ENCODE assay signal across 2 cellular contexts in the genomic region with DNA sequence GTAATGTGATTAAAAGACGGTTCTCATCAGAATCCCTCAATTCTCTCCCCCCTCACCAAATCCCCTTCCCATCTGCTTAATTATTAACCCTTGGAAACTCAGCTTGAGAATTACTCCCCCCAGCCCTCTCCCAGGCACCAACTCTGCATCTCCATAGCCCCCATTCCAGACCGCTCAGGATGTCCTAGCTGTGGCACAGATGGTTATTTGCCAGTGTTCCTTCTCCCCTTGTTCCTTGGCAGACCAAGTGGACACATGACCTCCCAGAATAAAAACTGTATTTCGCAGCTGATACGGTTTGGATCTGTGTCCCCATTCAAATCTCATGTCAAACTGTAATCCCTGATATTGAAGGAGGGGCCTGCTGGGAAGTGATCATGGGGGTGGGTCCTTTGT.
A peak's percentile ranks its signal among the peaks of the same experiment; 100 is the strongest.
TF ChIP-seq lines count a peak whose summit lies in the region.

No MANE protein-coding gene starts in this region.

TF ChIP-seq in K562, 482 proteins besides CTCF, POLR2A, EP300 and RAD21:
- no peak for TF ChIP-seq ADNP (tag; IDR thresholded peaks at IDR 0.05)
- no peak for TF ChIP-seq JUNB (CRISPR knock-in tag; conservative IDR thresholded peaks at IDR 0.05)
- TF ChIP-seq MYC (IDR thresholded peaks at IDR 0.05; ENCODE audit: low read depth, low read length) = no peak
- TF ChIP-seq MYC (CRISPR knock-in tag; IDR thresholded peaks at IDR 0.05; ENCODE audit: borderline replicate concordance, low read depth) = no peak
- TF ChIP-seq HNRNPL (IDR thresholded peaks at IDR 0.05; ENCODE audit: low read depth, low read length) = no peak
- no peak for TF ChIP-seq SIN3A (IDR thresholded peaks at IDR 0.05; ENCODE audit: borderline replicate concordance in 2 of 2, control insufficient read depth in 1 of 2, low read depth in 2 of 2, low read length in 2 of 2)
- TF ChIP-seq NFE2 (IDR thresholded peaks at IDR 0.05; ENCODE audit: low read depth) = no peak
- TF ChIP-seq ELF1 (tag; IDR thresholded peaks at IDR 0.05) = 0 out of 2 replicates have a peak, but pooled peaks have one; percentile 15
- TF ChIP-seq FOXK1 (CRISPR knock-in tag; IDR thresholded peaks at IDR 0.05; ENCODE audit: borderline replicate concordance) = 0 out of 2 replicates have a peak, but pooled peaks have one; percentile 13
- TF ChIP-seq SIX5 (IDR thresholded peaks at IDR 0.05; ENCODE audit: borderline replicate concordance in 1 of 2, insufficient read depth in 1 of 2, low read depth in 1 of 2, low read length in 2 of 2) = no peak
- no peak for TF ChIP-seq FOXJ2 (tag; IDR thresholded peaks at IDR 0.05)

TF ChIP-seq in HepG2, 621 proteins besides CTCF, POLR2A, EP300 and RAD21:
- TF ChIP-seq TFAP4 (IDR thresholded peaks at IDR 0.05; ENCODE audit: borderline replicate concordance, low read depth) (no peak), CBX1 (IDR thresholded peaks at IDR 0.05; ENCODE audit: low read depth) (no peak), NR1H2 (CRISPR knock-in tag; IDR thresholded peaks at IDR 0.05; ENCODE audit: borderline replicate concordance, low read depth) (no peak), YY1 (IDR thresholded peaks at IDR 0.05; ENCODE audit: insufficient read depth, insufficient replicate concordance, low read depth, low read length) (no peak), ZNF563 (CRISPR knock-in tag; IDR thresholded peaks at IDR 0.05) (no peak), MZF1 (CRISPR knock-in tag; IDR thresholded peaks at IDR 0.05; ENCODE audit: borderline replicate concordance) (no peak)
TF ChIP-seq in HepG2: peak in this region for 0.
